8 cellular contexts compared by ENCODE assay signal in the genomic region with DNA sequence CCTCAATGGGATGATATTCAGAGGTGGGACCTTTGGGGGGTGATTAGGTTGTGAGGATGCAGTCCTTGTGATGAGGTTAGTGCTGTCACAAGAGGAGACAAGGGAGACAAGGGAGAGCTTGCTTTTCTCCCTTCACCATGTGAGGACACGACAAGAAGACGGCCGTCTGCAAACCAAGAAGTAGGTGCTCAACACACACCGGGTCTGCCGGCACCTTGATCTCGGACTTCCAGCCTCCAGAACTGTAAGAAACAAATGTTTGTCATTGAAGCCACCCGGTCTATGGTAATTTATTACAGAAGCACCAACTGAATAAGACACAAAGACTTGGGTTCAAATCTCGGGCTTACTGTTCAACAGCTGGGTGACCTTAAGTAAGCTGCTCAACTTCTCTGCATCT.
"Had no signal": no experiment of that assay in that cellular context is flagged by ENCODE, and none has a peak within 500 bp of the region (broad histone marks: within the 10 kb centered on the region; RNA-seq: fewer than 3 reads in every experiment).

No MANE protein-coding gene starts in this region.

- DNase-seq: GDM1, GF-D8 had no signal

- FAIRE-seq: G401.6, GM12878, GM12891, GM12892, GM18507, GM19239 had no signal

- H3K4me3 ChIP-seq: GM12878 had no signal

- ATAC-seq: GM12878 had no signal
